ENCODE assay signal across 1 cellular context in the genomic region with DNA sequence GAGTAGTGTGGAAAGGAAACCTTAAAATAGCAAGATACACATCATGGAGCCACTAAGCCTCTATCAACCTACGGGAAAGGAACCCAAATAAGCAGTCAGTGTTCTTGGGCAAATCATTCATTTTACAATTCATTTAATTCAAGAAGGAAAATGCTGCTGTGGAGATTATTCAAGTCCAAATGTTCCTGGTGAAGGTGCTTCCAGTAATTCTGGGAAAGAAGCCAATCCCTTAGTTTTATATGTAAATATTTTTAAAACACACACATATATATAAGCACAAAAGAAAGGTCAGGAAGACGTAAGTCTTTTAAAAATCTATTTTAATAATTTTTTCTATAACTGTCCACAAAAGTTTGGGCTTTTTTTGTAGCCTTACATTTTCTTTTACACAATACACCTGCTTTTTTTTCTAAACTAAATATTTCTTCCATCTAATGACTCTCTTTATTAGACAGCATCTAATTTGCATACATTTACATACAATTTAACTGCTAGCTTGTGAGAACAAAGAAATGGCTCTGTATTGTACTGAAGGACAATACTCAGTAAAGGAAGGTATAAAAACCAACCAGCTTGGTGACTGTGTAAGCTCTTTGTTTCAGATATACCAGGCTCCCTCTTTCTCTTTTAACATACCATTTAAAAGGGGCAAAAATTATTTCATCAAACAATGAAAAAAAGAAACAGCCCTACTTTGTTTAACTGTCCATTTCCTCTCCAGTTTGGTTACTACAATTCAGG.
TF ChIP-seq lines count a peak whose summit lies in the region.

No MANE protein-coding gene starts in this region.

TF ChIP-seq in IMR-90, 13 proteins besides CTCF, POLR2A, EP300 and RAD21:
- TF ChIP-seq BHLHE40 (IDR thresholded peaks at IDR 0.05; ENCODE audit: low read depth, low read length) (no peak), MXI1 (IDR thresholded peaks at IDR 0.05; ENCODE audit: borderline replicate concordance, low read depth, low read length) (no peak), RFX5 (IDR thresholded peaks at IDR 0.05; ENCODE audit: low read depth, low read length) (no peak), NFE2L2 (IDR thresholded peaks at IDR 0.05; ENCODE audit: low read depth, low read length) (no peak), CEBPB (IDR thresholded peaks at IDR 0.05; ENCODE audit: low read depth, low read length) (no peak), RCOR1 (IDR thresholded peaks at IDR 0.05; ENCODE audit: insufficient replicate concordance, low read length) (no peak), FOS (IDR thresholded peaks at IDR 0.05; ENCODE audit: low read depth, low read length) (no peak), MAFK (IDR thresholded peaks at IDR 0.05; ENCODE audit: low read depth, low read length) (no peak), SMC3 (IDR thresholded peaks at IDR 0.05; ENCODE audit: low read depth, low read length) (no peak), CHD1 (IDR thresholded peaks at IDR 0.05; ENCODE audit: low read depth, low read length) (no peak), MAZ (IDR thresholded peaks at IDR 0.05; ENCODE audit: borderline replicate concordance, low read depth, low read length) (no peak)
- TF ChIP-seq, protein P1, sequence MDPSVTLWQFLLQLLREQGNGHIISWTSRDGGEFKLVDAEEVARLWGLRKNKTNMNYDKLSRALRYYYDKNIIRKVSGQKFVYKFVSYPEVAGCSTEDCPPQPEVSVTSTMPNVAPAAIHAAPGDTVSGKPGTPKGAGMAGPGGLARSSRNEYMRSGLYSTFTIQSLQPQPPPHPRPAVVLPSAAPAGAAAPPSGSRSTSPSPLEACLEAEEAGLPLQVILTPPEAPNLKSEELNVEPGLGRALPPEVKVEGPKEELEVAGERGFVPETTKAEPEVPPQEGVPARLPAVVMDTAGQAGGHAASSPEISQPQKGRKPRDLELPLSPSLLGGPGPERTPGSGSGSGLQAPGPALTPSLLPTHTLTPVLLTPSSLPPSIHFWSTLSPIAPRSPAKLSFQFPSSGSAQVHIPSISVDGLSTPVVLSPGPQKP (IDR thresholded peaks at IDR 0.05; ENCODE audit: borderline replicate concordance, low read depth, low read length): no peak
- TF ChIP-seq, protein P2, sequence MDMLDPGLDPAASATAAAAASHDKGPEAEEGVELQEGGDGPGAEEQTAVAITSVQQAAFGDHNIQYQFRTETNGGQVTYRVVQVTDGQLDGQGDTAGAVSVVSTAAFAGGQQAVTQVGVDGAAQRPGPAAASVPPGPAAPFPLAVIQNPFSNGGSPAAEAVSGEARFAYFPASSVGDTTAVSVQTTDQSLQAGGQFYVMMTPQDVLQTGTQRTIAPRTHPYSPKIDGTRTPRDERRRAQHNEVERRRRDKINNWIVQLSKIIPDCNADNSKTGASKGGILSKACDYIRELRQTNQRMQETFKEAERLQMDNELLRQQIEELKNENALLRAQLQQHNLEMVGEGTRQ (IDR thresholded peaks at IDR 0.05; ENCODE audit: low read depth, low read length): no peak
